In genomic region chr1:208235983-208236761, GRCh38 we compare ENCODE assay signal across 7 cellular contexts. TPM values are rescaled to one million over a fixed set of nuclear protein-coding genes. Genes with fewer than 3 reads are reported as not detected.
A peak's percentile ranks its signal among the peaks of the same experiment; 100 is the strongest.
DNase-seq lines count a peak whose midpoint lies in the region; ATAC-seq and TF ChIP-seq lines count a peak whose summit lies in the region.

No MANE protein-coding gene starts in this region.

- H3K4me1 ChIP-seq in HEK293 (ENCODE audit: control insufficient read depth, insufficient read depth, low read length) (peaks cover 9% of the 10 kb centered on the region; the same call in 1 of the 2 replicates), MM.1S (ENCODE audit: low read length) (peaks cover 5% of the 10 kb centered on the region; the same call in 1 of the 2 replicates)

- CTCF ChIA-PET in HEK293 (lab: Yijun Ruan, JAX) = interaction anchor here (0.7 to 14.9 kb wide), 5 partner anchors 8 to 972 kb away, joined by 3 to 175 read pairs (median 5); partner anchors contain the start of gene PLXNA2

- intact Hi-C loops in posterior vena cava (cut with DNase I) = no loop called here

- no peaks in the 10 kb centered on the region for H4K20me1 ChIP-seq in MM.1S (ENCODE audit: insufficient read depth, low read length)

- H2AFZ ChIP-seq in MM.1S (ENCODE audit: low read length) = no peak overlapping the region

- H3K27me3 ChIP-seq in MM.1S (replicated peaks; ENCODE audit: insufficient read depth, low read length) = no peaks in the 10 kb centered on the region

- H3K9me3 ChIP-seq in HEK293 (ENCODE audit: control insufficient read depth, insufficient read depth, low read depth, low read length) (no peaks in the 10 kb centered on the region), MM.1S (replicated peaks; ENCODE audit: insufficient read depth, low read length) (no peaks in the 10 kb centered on the region)

- H3K9me2 ChIP-seq in MM.1S (replicated peaks; ENCODE audit: insufficient read depth, low read length) = no peaks in the 10 kb centered on the region

- H3F3A ChIP-seq in MM.1S (ENCODE audit: insufficient read depth, low read length) = 0 out of 2 replicates have a peak, but pooled peaks cover 5% of the 10 kb centered on the region

- DNase-seq in SKM-1 (lab: John Stamatoyannopoulos, UW; ENCODE audit: unreplicated experiment) (peak; percentile 45), fibroblast of mammary gland (ENCODE audit: low read depth) (peak; percentile 47), posterior vena cava (ENCODE audit: low spot score) (peak; percentile 88), MM.1S (no peak)

- no peak overlapping the region for H3K9ac ChIP-seq in MM.1S (ENCODE audit: low read length)

- H3K4me2 ChIP-seq in MM.1S (ENCODE audit: low read depth, low read length) = no peak overlapping the region

- H3K79me2 ChIP-seq in MM.1S (ENCODE audit: low read length) = no peaks in the 10 kb centered on the region

- H3K36me3 ChIP-seq in HEK293 (ENCODE audit: control insufficient read depth in 2 of 2, insufficient read depth in 1 of 2, low read length in 2 of 2) (no peaks in the 10 kb centered on the region), MM.1S (replicated peaks; ENCODE audit: insufficient read depth, low read length) (no peaks in the 10 kb centered on the region)

- ATAC-seq in GM18517 (IDR thresholded peaks at IDR 0.05; ENCODE audit: unreplicated experiment) (no peak), HG03378 (IDR thresholded peaks at IDR 0.05; ENCODE audit: unreplicated experiment) (no peak)

- POLR2A ChIA-PET in HEK293 (lab: Yijun Ruan, JAX) = interaction anchor here (0.6 kb wide), 1 partner anchor 47 kb away, joined by 3 read pairs; no protein-coding TSS in a partner anchor

- TF ChIP-seq CTCF in HEK293 (tag by site-specific recombination; IDR thresholded peaks at IDR 0.05) (no peak), fibroblast of mammary gland (conservative IDR thresholded peaks at IDR 0.05; ENCODE audit: control insufficient read depth, insufficient read depth, low read depth, low read length) (no peak), MM.1S (IDR thresholded peaks at IDR 0.05; ENCODE audit: low read length) (no peak)

- no peak overlapping the region for H3K4me3 ChIP-seq in HEK293 (ENCODE audit: low read depth, low read length)
- no peak overlapping the region for H3K4me3 ChIP-seq in fibroblast of mammary gland (ENCODE audit: control insufficient read depth, low read depth, low read length)
- H3K4me3 ChIP-seq in MM.1S (ENCODE audit: low read length) = no peak overlapping the region

- H3K27ac ChIP-seq in HEK293 (ENCODE audit: extremely low read depth, low read depth, low read length) (no peak overlapping the region), MM.1S (ENCODE audit: low read length) (no peak overlapping the region)

TF ChIP-seq in HEK293, 187 proteins besides CTCF, POLR2A, EP300 and RAD21:
- peak; percentile 7; the same call in 1 of the 2 replicates for TF ChIP-seq GLIS1 (tag by site-specific recombination; IDR thresholded peaks at IDR 0.05)
- no peak for TF ChIP-seq ZNF350 (tag by site-specific recombination; IDR thresholded peaks at IDR 0.05)
- 0 out of 2 replicates have a peak, but pooled peaks have one; percentile 49 for TF ChIP-seq TCF7L2 (IDR thresholded peaks at IDR 0.05; ENCODE audit: borderline replicate concordance, low read depth, low read length)
- no peak for TF ChIP-seq ZNF133 (tag by site-specific recombination; IDR thresholded peaks at IDR 0.05)
- peak; percentile 34; the same call in 1 of the 2 replicates for TF ChIP-seq ZIC2 (tag by site-specific recombination; IDR thresholded peaks at IDR 0.05)
- TF ChIP-seq ZNF660 (tag by site-specific recombination; IDR thresholded peaks at IDR 0.05) = peak; percentile 98
TF ChIP-seq in HEK293: peak in this region for 4.

RNA-seq across cellular contexts. Expression of gene PLXNA2, which starts 8.0 kb away (rescaled TPM):
- 10 to 100 TPM; 23.4 to 40.6 TPM for total RNA-seq in posterior vena cava
